Comparison of ENCODE assay signal across 10 cellular contexts in the genomic region with DNA sequence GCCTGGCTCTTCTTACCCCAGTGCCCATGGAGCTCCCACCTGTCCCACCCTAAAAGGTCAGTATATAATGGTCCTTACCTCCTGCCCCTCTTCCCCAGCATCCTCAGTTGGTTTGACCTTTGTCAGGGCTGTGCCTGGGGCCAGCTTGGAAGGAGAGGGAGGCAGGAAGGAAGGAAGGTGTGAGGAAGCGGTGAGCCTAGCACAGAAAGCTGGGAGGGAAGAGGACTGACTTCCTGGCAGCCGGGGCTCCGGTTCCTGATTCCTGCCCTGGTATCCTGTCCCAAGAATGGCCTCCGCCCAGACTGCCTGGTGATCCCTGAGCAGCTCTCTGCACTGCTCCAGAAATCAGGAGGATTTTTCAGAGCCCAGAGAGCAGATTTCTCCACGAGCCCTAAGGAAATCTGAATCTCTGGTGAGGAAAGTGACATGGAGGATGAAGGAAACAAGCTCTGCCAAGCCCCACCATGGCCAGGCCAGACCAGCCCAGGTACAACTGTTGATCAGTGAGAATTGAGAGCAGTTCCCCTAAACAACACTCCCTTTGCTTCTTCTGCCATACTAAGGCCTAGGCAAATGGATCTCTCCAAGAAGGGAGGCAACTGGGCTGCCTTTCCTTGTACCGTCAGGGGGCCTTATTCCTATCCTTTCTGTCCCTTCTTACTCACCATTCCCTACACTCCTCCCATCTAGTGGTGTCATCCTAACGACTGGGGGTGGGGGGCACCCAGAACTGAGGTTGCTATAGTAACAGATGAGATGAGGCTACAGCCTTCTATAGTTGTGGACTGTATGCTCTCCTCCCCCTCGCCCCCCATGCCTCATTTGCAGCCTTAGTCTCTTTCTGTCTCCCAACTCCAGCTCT. TPM values are rescaled to one million over a fixed set of nuclear protein-coding genes. Genes with fewer than 3 reads are reported as not detected.
DNase-seq lines count a peak whose midpoint lies in the region; ATAC-seq and TF ChIP-seq lines count a peak whose summit lies in the region.
"Had no signal": no experiment of that assay in that cellular context is flagged by ENCODE, and none has a peak within 500 bp of the region (broad histone marks: within the 10 kb centered on the region; RNA-seq: fewer than 3 reads in every experiment).

No MANE protein-coding gene starts in this region.

- no peaks in the 10 kb centered on the region for H3K27me3 Mint-ChIP-seq in activated CD4-positive, alpha-beta T cell treated with anti-CD3 and anti-CD28 coated beads, Interleukin-2, amount 10 ng/mL, durations not matched to agents 7 days and 5 days

- H3K27ac Mint-ChIP-seq in activated CD4-positive, alpha-beta T cell treated with anti-CD3 and anti-CD28 coated beads, Interleukin-2, amount 10 ng/mL, durations not matched to agents 7 days and 5 days = peak overlapping the region; percentile 31

- WGBS in adrenal gland, 4 donors = 54 to 70% (median 66%) methylated on average over 8 of the region's 8 CpGs

- no peak for ATAC-seq in HG03354 (IDR thresholded peaks at IDR 0.05; ENCODE audit: poor library complexity, severe bottlenecking, unreplicated experiment)

- H3K4me1 Mint-ChIP-seq in activated CD4-positive, alpha-beta T cell treated with anti-CD3 and anti-CD28 coated beads, Interleukin-2, amount 10 ng/mL, durations not matched to agents 7 days and 5 days = peaks cover 38% of the 10 kb centered on the region

- H3K4me1 ChIP-seq in adrenal gland (replicated peaks in 1 of 2) = peaks cover 19 to 56% of the 10 kb centered on the region in 2 donors

- no peaks in the 10 kb centered on the region for H3K9me3 Mint-ChIP-seq in activated CD4-positive, alpha-beta T cell treated with anti-CD3 and anti-CD28 coated beads, Interleukin-2, amount 10 ng/mL, durations not matched to agents 7 days and 5 days

- CTCF ChIA-PET in activated CD4-positive, alpha-beta T cell treated with anti-CD3 and anti-CD28 coated beads, Interleukin-2, amount 10 ng/mL, durations not matched to agents 7 days and 5 days (lab: Charles Lee) = interaction anchor here (1.0 to 1.8 kb wide), 4 partner anchors 13 to 44 kb away, joined by 3 to 6 read pairs (median 4); no protein-coding TSS in a partner anchor

- intact Hi-C loops in adrenal gland (cut with DNase I) = loop anchor here in 1 of 2 donors (5.0 kb wide), 1 partner anchor 49 kb away; no protein-coding TSS in a partner anchor

- POLR2A ChIA-PET in activated CD4-positive, alpha-beta T cell treated with anti-CD3 and anti-CD28 coated beads, Interleukin-2, amount 10 ng/mL, durations not matched to agents 7 days and 5 days (lab: Charles Lee) = no interaction called here

- peaks cover 16% of the 10 kb centered on the region for H3K36me3 Mint-ChIP-seq in activated CD4-positive, alpha-beta T cell treated with anti-CD3 and anti-CD28 coated beads, Interleukin-2, amount 10 ng/mL, durations not matched to agents 7 days and 5 days (ENCODE audit: low read depth)

- H3K4me3 Mint-ChIP-seq in activated CD4-positive, alpha-beta T cell treated with anti-CD3 and anti-CD28 coated beads, Interleukin-2, amount 10 ng/mL, durations not matched to agents 7 days and 5 days = no peak overlapping the region

- DNase-seq in activated CD4-positive, alpha-beta T cell treated with anti-CD3 and anti-CD28 coated beads, Interleukin-2, amount 10 ng/mL, durations not matched to agents 7 days and 5 days = no peak
- DNase-seq in activated CD4-positive, alpha-beta T cell treated with anti-CD3 and anti-CD28 coated beads, Interleukin-2, amount 50 U/mL, for 1 hour = no peak
- DNase-seq in adrenal gland (peak in 1 of 7 donors; percentile 61), lung microvascular endothelial cell (ENCODE audit: low read depth in 2 of 2) (peak; percentile 48 to 52), SHP77 treated with DMSO at 0.1 percent for 48 hours (lab: John Stamatoyannopoulos, UW) (no peak), NCI-H1694 treated with DMSO at 0.1 percent for 48 hours (lab: John Stamatoyannopoulos, UW) (no peak)
- DNase-seq: activated CD8-positive, alpha-beta memory T cell treated with anti-CD3 and anti-CD28 coated beads, Interleukin-2, amount 50 U/mL, for 4 hours; erythroblast had no signal

- no peaks in the 10 kb centered on the region for H3K27me3 ChIP-seq in adrenal gland

- no peak overlapping the region for H3K4me3 ChIP-seq in adrenal gland

- TF ChIP-seq POLR2A in adrenal gland (IDR thresholded peaks at IDR 0.05) = no peak

- peak overlapping the region in 3 of 5 donors; percentile 31 to 94 (median 60) for H3K27ac ChIP-seq in adrenal gland
- H3K27ac ChIP-seq in temporal lobe (ENCODE audit: low read depth, low read length) = peak overlapping the region; percentile 94

- H3K36me3 ChIP-seq in adrenal gland (replicated peaks in 1 of 2) = peaks cover 0 to 26% of the 10 kb centered on the region in 2 donors

- H3K9me3 ChIP-seq in adrenal gland (replicated peaks in 1 of 3) = no peaks in the 10 kb centered on the region

- no peak for TF ChIP-seq CTCF in adrenal gland (IDR thresholded peaks at IDR 0.05)

RNA-seq across cellular contexts. Expression of a gene that starts 3.2 kb away (rescaled TPM):
- 10 to 100 TPM; 29.3 to 32.5 TPM for total RNA-seq in activated CD4-positive, alpha-beta T cell treated with anti-CD3 and anti-CD28 coated beads, Interleukin-2, amount 10 ng/mL, durations not matched to agents 7 days and 5 days
- total RNA-seq in adrenal gland (100 to 1,000 TPM in 3 of 8 donors, 10 to 100 TPM in 5; 40.6 to 163 (median 90.0) TPM), lung microvascular endothelial cell (36.2 and 60.7 TPM in 2 replicates), temporal lobe (178 TPM)
- polyA plus RNA-seq in adrenal gland = 100 to 1,000 TPM; 120 to 445 (median 162) TPM

RNA-seq across cellular contexts. Expression of a gene that starts 18.0 kb away (rescaled TPM):
- total RNA-seq in activated CD4-positive, alpha-beta T cell treated with anti-CD3 and anti-CD28 coated beads, Interleukin-2, amount 10 ng/mL, durations not matched to agents 7 days and 5 days = not detected
- 1 to 10 TPM in 1 of 8 donors, under 1 TPM in 1, not detected in 6; 0.11 to 1.6 TPM for total RNA-seq in adrenal gland
- under 1 TPM in 2 of 3 donors, not detected in 1; 0.16 to 0.17 TPM for polyA plus RNA-seq in adrenal gland
- total RNA-seq in lung microvascular endothelial cell = not detected in 2 replicates
- total RNA-seq in temporal lobe = 7.6 TPM

RNA-seq across cellular contexts. Expression of a gene that starts 53.9 kb away (rescaled TPM):
- 100 to 1,000 TPM; 112 to 117 TPM for total RNA-seq in activated CD4-positive, alpha-beta T cell treated with anti-CD3 and anti-CD28 coated beads, Interleukin-2, amount 10 ng/mL, durations not matched to agents 7 days and 5 days
- total RNA-seq in adrenal gland = 100 to 1,000 TPM in 6 of 8 donors, 10 to 100 TPM in 2; 64.3 to 162 (median 127) TPM
- 100 to 1,000 TPM in 2 of 3 donors, 10 to 100 TPM in 1; 78.9 to 140 (median 124) TPM for polyA plus RNA-seq in adrenal gland
- 46.6 and 51.6 TPM in 2 replicates for total RNA-seq in lung microvascular endothelial cell
- 47.9 TPM for total RNA-seq in temporal lobe

RNA-seq across cellular contexts. Expression of a gene that starts 57.0 kb away (rescaled TPM):
- not detected for total RNA-seq in activated CD4-positive, alpha-beta T cell treated with anti-CD3 and anti-CD28 coated beads, Interleukin-2, amount 10 ng/mL, durations not matched to agents 7 days and 5 days
- under 1 TPM in 2 of 8 donors, not detected in 6; 0.46 to 0.96 TPM for total RNA-seq in adrenal gland
- under 1 TPM in 1 of 3 donors, not detected in 2; 0.17 TPM for polyA plus RNA-seq in adrenal gland
- total RNA-seq in lung microvascular endothelial cell = not detected in 2 replicates
- total RNA-seq in temporal lobe = under 0.01 TPM

Comparison
In these comparisons a context has a peak if more than half of its experiments do, and no peak if none do; other contexts are left out.
1. DNase-seq: peak in lung microvascular endothelial cell (2 of 2); none in activated CD4-positive, alpha-beta T cell treated with anti-CD3 and anti-CD28 coated beads, Interleukin-2, amount 10 ng/mL, durations not matched to agents 7 days and 5 days (single experiment), activated CD4-positive, alpha-beta T cell treated with anti-CD3 and anti-CD28 coated beads, Interleukin-2, amount 50 U/mL, for 1 hour (single experiment), SHP77 treated with DMSO at 0.1 percent for 48 hours (single experiment) and NCI-H1694 treated with DMSO at 0.1 percent for 48 hours (single experiment).